In genomic region chr15:25789206-25789605, GRCh38 we compare ENCODE assay signal across 1 cellular context.
TF ChIP-seq lines count a peak whose summit lies in the region.

No MANE protein-coding gene starts in this region.

TF ChIP-seq in HepG2, 621 proteins besides CTCF, POLR2A, EP300 and RAD21 (continued from another document):
- TF ChIP-seq ZNF414 (CRISPR knock-in tag; IDR thresholded peaks at IDR 0.05), result no peak
- TF ChIP-seq ZSCAN22 (CRISPR knock-in tag; IDR thresholded peaks at IDR 0.05), result no peak
- no peak for TF ChIP-seq ZSCAN25 (CRISPR knock-in tag; IDR thresholded peaks at IDR 0.05)
- TF ChIP-seq EZH2 (conservative IDR thresholded peaks at IDR 0.05; ENCODE audit: low read depth, low read length), result no peak
- TF ChIP-seq HCFC1 (IDR thresholded peaks at IDR 0.05; ENCODE audit: low read depth, low read length), result no peak
- TF ChIP-seq ZNF576 (CRISPR knock-in tag; IDR thresholded peaks at IDR 0.05), result no peak
